8 cellular contexts compared by ENCODE assay signal in the genomic region with DNA sequence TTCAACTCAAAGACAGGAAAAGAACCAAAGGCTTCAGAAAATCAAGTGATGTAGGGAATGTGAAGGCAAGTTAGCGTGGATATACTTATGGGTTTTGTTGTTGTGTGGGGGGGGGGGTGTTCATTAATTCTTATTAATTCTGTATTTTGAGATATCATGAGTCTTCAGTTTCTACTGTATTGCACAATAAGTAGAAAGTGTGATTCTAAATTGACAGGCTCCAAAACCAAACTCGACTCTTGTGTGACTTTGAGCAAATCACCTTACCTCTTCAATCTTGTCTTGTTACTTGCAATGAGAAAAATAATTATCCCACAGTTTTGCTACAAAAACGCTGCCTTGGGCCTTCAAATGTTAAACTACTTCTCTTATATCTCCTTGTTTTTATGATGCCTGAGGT.
"Had no signal": no experiment of that assay in that cellular context is flagged by ENCODE, and none has a peak within 500 bp of the region (broad histone marks: within the 10 kb centered on the region; RNA-seq: fewer than 3 reads in every experiment).

No MANE protein-coding gene starts in this region.

- FAIRE-seq: G401.6, GM12878, GM12891, GM12892, GM18507, GM19239 had no signal

- ATAC-seq: GM12878 had no signal

- DNase-seq: GDM1, GF-D8 had no signal

- H3K4me3 ChIP-seq: GM12878 had no signal
